Comparison of ENCODE assay signal across 15 cellular contexts in genomic region chr20:57277398-57278105, GRCh38. TPM values are rescaled to one million over a fixed set of nuclear protein-coding genes. Genes with fewer than 3 reads are reported as not detected.
DNase-seq lines count a peak whose midpoint lies in the region; ATAC-seq and TF ChIP-seq lines count a peak whose summit lies in the region.
"Had no signal": no experiment of that assay in that cellular context is flagged by ENCODE, and none has a peak within 500 bp of the region (broad histone marks: within the 10 kb centered on the region; RNA-seq: fewer than 3 reads in every experiment).

No MANE protein-coding gene starts in this region.

- H3K9me3 ChIP-seq in DOHH2 (ENCODE audit: control insufficient read depth, insufficient read depth, low read length) (no peaks in the 10 kb centered on the region), smooth muscle cell (replicated peaks; ENCODE audit: low read depth) (no peaks in the 10 kb centered on the region), Karpas-422 (ENCODE audit: low read length) (no peaks in the 10 kb centered on the region)
- H3K9me3 ChIP-seq: BLaER1 had no signal

- H3K4me2 ChIP-seq in DOHH2 (ENCODE audit: low read length) (peak overlapping the region; percentile 68), smooth muscle cell (peak overlapping the region; percentile 75), Karpas-422 (ENCODE audit: low read depth, low read length, poor library complexity, severe bottlenecking) (no peak overlapping the region)
- H3K4me2 ChIP-seq: BLaER1 had no signal

- TF ChIP-seq CTCF in DOHH2 (IDR thresholded peaks at IDR 0.05; ENCODE audit: low read depth, low read length, poor library complexity, severe bottlenecking), result no peak
- TF ChIP-seq CTCF in smooth muscle cell (IDR thresholded peaks at IDR 0.05; ENCODE audit: borderline replicate concordance, insufficient read depth, poor library complexity, severe bottlenecking), result no peak

- peaks cover 100% of the 10 kb centered on the region for H3K4me1 ChIP-seq in DOHH2 (ENCODE audit: control insufficient read depth, low read length)
- H3K4me1 ChIP-seq in smooth muscle cell (ENCODE audit: low read depth), result peaks cover 12% of the 10 kb centered on the region
- peaks cover 34% of the 10 kb centered on the region for H3K4me1 ChIP-seq in Karpas-422 (ENCODE audit: low read length)

- WGBS in smooth muscle cell (ENCODE audit: low lambda C conversion rate), result 62% methylated on average over 8 of the region's 8 CpGs

- H2AFZ ChIP-seq in smooth muscle cell (ENCODE audit: low read depth), result no peak overlapping the region
- no peak overlapping the region; the same call in 1 of the 2 replicates for H2AFZ ChIP-seq in Karpas-422 (ENCODE audit: low read length)

- H3K36me3 ChIP-seq in DOHH2 (ENCODE audit: control insufficient read depth, low read length), result peaks cover 8% of the 10 kb centered on the region; the same call in 1 of the 2 replicates
- H3K36me3 ChIP-seq in smooth muscle cell (ENCODE audit: low read depth), result no peaks in the 10 kb centered on the region
- no peaks in the 10 kb centered on the region for H3K36me3 ChIP-seq in Karpas-422 (ENCODE audit: insufficient read depth, low read length)
- H3K36me3 ChIP-seq: BLaER1 had no signal

- DNase-seq in SW480 (ENCODE audit: low spot score) (peak; percentile 93), islet precursor cell (peak; percentile 93), smooth muscle cell (lab: John Stamatoyannopoulos, UW; ENCODE audit: unreplicated experiment) (no peak), Karpas-422 (no peak), middle frontal gyrus (ENCODE audit: extremely low spot score, low spot score) (no peak)
- DNase-seq: 8988T; AML-193; CD8-positive, alpha-beta memory T cell; EL; GDM1 had no signal

- no peaks in the 10 kb centered on the region for H4K20me1 ChIP-seq in DOHH2 (ENCODE audit: control insufficient read depth, insufficient read depth, low read depth, low read length)
- no peaks in the 10 kb centered on the region for H4K20me1 ChIP-seq in smooth muscle cell (ENCODE audit: low read depth)
- H4K20me1 ChIP-seq in Karpas-422 (ENCODE audit: insufficient read depth, low read depth, low read length), result no peaks in the 10 kb centered on the region
- H4K20me1 ChIP-seq: BLaER1 had no signal

- peak overlapping the region; percentile 94 for H3K27ac ChIP-seq in DOHH2 (ENCODE audit: low read depth, low read length)
- peak overlapping the region; percentile 34 for H3K27ac ChIP-seq in smooth muscle cell (ENCODE audit: low read depth)
- no peak overlapping the region for H3K27ac ChIP-seq in Karpas-422 (ENCODE audit: low read length)
- H3K27ac ChIP-seq: BLaER1 had no signal

- H3K79me2 ChIP-seq in DOHH2 (ENCODE audit: control insufficient read depth, low read length) (peaks cover 60% of the 10 kb centered on the region), smooth muscle cell (ENCODE audit: low read depth) (no peaks in the 10 kb centered on the region), Karpas-422 (ENCODE audit: low read length) (no peaks in the 10 kb centered on the region)

- H3K9ac ChIP-seq in smooth muscle cell (ENCODE audit: low read depth) (no peak overlapping the region), Karpas-422 (ENCODE audit: low read length) (no peak overlapping the region)
- H3K9ac ChIP-seq: BLaER1 had no signal

- no peaks in the 10 kb centered on the region for H3K9me2 ChIP-seq in DOHH2 (replicated peaks; ENCODE audit: control insufficient read depth, low read length)
- no peaks in the 10 kb centered on the region for H3K9me2 ChIP-seq in Karpas-422 (replicated peaks; ENCODE audit: insufficient read depth, low read length)

- H3F3A ChIP-seq in DOHH2 (ENCODE audit: control insufficient read depth, insufficient read depth) (peaks cover 51% of the 10 kb centered on the region), smooth muscle cell (ENCODE audit: low read depth) (peaks cover 17% of the 10 kb centered on the region)

- no peak for ATAC-seq in HG03354 (IDR thresholded peaks at IDR 0.05; ENCODE audit: poor library complexity, severe bottlenecking, unreplicated experiment)
- ATAC-seq: HepG2 had no signal

- H3K4me3 ChIP-seq in DOHH2 (ENCODE audit: low read length), result peak overlapping the region; percentile 46
- H3K4me3 ChIP-seq in smooth muscle cell, result no peak overlapping the region
- H3K4me3 ChIP-seq in Karpas-422 (ENCODE audit: low read length), result no peak overlapping the region
- H3K4me3 ChIP-seq: BLaER1 had no signal

- no peaks in the 10 kb centered on the region for H3K27me3 ChIP-seq in DOHH2 (ENCODE audit: control insufficient read depth, low read length)
- no peaks in the 10 kb centered on the region for H3K27me3 ChIP-seq in smooth muscle cell (ENCODE audit: low read depth)
- no peaks in the 10 kb centered on the region for H3K27me3 ChIP-seq in Karpas-422 (ENCODE audit: low read length)
- H3K27me3 ChIP-seq: BLaER1 had no signal

RNA-seq across cellular contexts. Expression of gene BMP7, which starts 11.1 kb away (rescaled TPM):
- 18.1 and 19.0 TPM in 2 replicates for total RNA-seq in smooth muscle cell
- polyA plus RNA-seq in smooth muscle cell, result 28.3 and 37.3 TPM in 2 replicates
- not detected in 2 replicates for total RNA-seq in Karpas-422 (2014; rRNA removed; shearing (Covaris generic); ENCODE audit: low replicate concordance)
- total RNA-seq: CD8-positive, alpha-beta memory T cell; HepG2 had no signal
- polyA plus RNA-seq: CD8-positive, alpha-beta memory T cell; HepG2 had no signal

RNA-seq across cellular contexts. Expression of gene SPO11, which starts 52.1 kb away (rescaled TPM):
- not detected in 2 replicates for total RNA-seq in smooth muscle cell
- not detected in 2 replicates for polyA plus RNA-seq in smooth muscle cell
- not detected in 2 replicates for total RNA-seq in Karpas-422 (2014; rRNA removed; shearing (Covaris generic); ENCODE audit: low replicate concordance)
- total RNA-seq: CD8-positive, alpha-beta memory T cell; H4; HepG2 had no signal
- polyA plus RNA-seq: CD8-positive, alpha-beta memory T cell; HepG2 had no signal

Comparison
In these comparisons a context has a peak if more than half of its experiments do, and no peak if none do; other contexts are left out.
1. DNase-seq: peak in SW480 (single experiment) and islet precursor cell (single experiment); none in smooth muscle cell (single experiment), Karpas-422 (single experiment) and middle frontal gyrus (single experiment).
2. RNA of gene BMP7, which starts 11.1 kb away (total RNA-seq): 18.1 to 19.0 TPM in smooth muscle cell; not detected in Karpas-422; every median in the first group is over 10 times any median in the second.